ENCODE assay signal across 13 cellular contexts in the genomic region with DNA sequence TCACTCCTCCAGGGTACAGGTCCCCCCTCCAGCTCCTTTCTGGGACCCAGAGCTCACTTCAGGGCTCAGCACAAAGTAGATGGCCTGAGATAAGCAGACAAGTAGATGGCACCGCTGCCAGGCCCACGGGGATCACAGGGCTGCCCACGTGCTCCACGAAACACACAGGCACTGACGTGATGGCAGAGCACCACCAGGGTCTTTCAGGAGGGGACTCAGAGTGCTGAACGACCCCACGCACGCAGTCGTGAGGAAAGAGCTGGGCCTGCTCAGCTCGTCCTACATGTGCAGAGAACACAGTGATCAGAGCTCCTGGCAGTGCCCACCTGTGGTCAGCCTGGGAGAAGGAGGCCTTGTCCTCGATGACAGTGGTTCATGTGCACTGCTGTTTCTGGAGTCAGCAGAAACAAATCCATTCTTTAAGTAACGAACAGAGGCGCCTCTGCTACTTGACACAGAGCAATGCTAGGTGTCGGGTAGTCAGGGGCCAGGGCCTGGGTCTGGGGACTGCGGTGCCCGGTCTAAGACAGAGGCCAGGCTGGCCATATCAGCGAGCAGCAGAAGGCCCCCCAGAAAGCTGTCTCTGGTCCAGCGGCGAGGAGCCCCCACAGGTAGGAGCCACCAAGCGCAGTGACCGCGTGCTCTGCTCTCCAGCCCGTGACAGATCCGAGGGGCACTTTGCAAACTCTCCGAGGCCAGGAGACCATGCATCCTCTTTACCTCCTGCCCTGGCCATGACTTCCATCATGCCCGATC.
DNase-seq lines count a peak whose midpoint lies in the region; ATAC-seq, FAIRE-seq and TF ChIP-seq lines count a peak whose summit lies in the region.
"Had no signal": no experiment of that assay in that cellular context is flagged by ENCODE, and none has a peak within 500 bp of the region (broad histone marks: within the 10 kb centered on the region; RNA-seq: fewer than 3 reads in every experiment).

No MANE protein-coding gene starts in this region.

- no peak for TF ChIP-seq CTCF in H1 (IDR thresholded peaks at IDR 0.05; ENCODE audit: control extremely low read depth in 1 of 3, insufficient read depth in 1 of 3, low read depth in 1 of 3, low read length in 3 of 3)
- no peak for TF ChIP-seq CTCF in mesothelial cell of epicardium (IDR thresholded peaks at IDR 0.05; ENCODE audit: unreplicated experiment)
- TF ChIP-seq CTCF in suprapubic skin (IDR thresholded peaks at IDR 0.05): no peak
- TF ChIP-seq CTCF in CD14-positive monocyte (IDR thresholded peaks at IDR 0.05): no peak

- peaks cover 5% of the 10 kb centered on the region for H3K27me3 Mint-ChIP-seq in mesothelial cell of epicardium (ENCODE audit: low read depth)
- H3K27me3 Mint-ChIP-seq in CD14-positive monocyte (ENCODE audit: low read depth in 3 of 3): peaks cover 5 to 10% (median 10%) of the 10 kb centered on the region in 3 donors

- H3K4ac ChIP-seq in H1 (replicated peaks; ENCODE audit: insufficient read length, low read depth, low read length): no peak overlapping the region

- no peak for TF ChIP-seq EP300 in H1 (IDR thresholded peaks at IDR 0.05; ENCODE audit: borderline replicate concordance in 1 of 2, low read depth in 2 of 2, low read length in 2 of 2)
- TF ChIP-seq EP300 in suprapubic skin (IDR thresholded peaks at IDR 0.05): no peak

- H3K4me1 Mint-ChIP-seq in mesothelial cell of epicardium (peaks cover 12% of the 10 kb centered on the region), CD14-positive monocyte (peaks cover 39% of the 10 kb centered on the region)

- TF ChIP-seq POLR2A in H1 (IDR thresholded peaks at IDR 0.05; ENCODE audit: control extremely low read depth in 1 of 2, low read depth in 2 of 2, low read length in 2 of 2) (no peak), suprapubic skin (IDR thresholded peaks at IDR 0.05) (no peak)

- H3K18ac ChIP-seq in H1 (ENCODE audit: extremely low read depth, low read length): no peak overlapping the region

- H3K14ac ChIP-seq in H1 (ENCODE audit: insufficient read length): no peak overlapping the region

- FAIRE-seq in H1 (lab: Jason Lieb, UNC): no peak
- FAIRE-seq: RCC 7860 had no signal

- intact Hi-C loops in CD14-positive monocyte (cut with micrococcal nuclease): no loop called here

- H3K9me3 ChIP-seq in Karpas-422 (ENCODE audit: low read length): no peaks in the 10 kb centered on the region
- H3K9me3 ChIP-seq in H1 (ENCODE audit: insufficient read depth in 2 of 2, low read depth in 1 of 2, low read length in 1 of 2): no peaks in the 10 kb centered on the region
- no peaks in the 10 kb centered on the region for H3K9me3 ChIP-seq in suprapubic skin

- no peaks in the 10 kb centered on the region for H3K79me1 ChIP-seq in H1 (ENCODE audit: low read depth, low read length)

- H2BK20ac ChIP-seq in H1 (ENCODE audit: low read length): no peak overlapping the region

- H4K8ac ChIP-seq in H1 (ENCODE audit: extremely low read depth, insufficient read depth, low read length): no peak overlapping the region; the same call in 1 of the 2 replicates

- DNase-seq in Karpas-422: peak; percentile 19
- no peak for DNase-seq in H1 (ENCODE audit: low read depth in 1 of 2, low spot score in 2 of 2)
- DNase-seq in mesothelial cell of epicardium (ENCODE audit: low spot score in 2 of 2, unreplicated experiment in 2 of 2): peak; percentile 7 to 8
- DNase-seq in suprapubic skin (ENCODE audit: low spot score in 2 of 2): peak; percentile 32 to 72
- no peak for DNase-seq in CD14-positive monocyte (ENCODE audit: low spot score)
- no peak for DNase-seq in effector CD4-positive, alpha-beta T cell
- DNase-seq: EL, H7, NCI-H1417 treated with DMSO at 0.1 percent for 48 hours, NCI-H2029 had no signal

- no peaks in the 10 kb centered on the region for H3K9me2 ChIP-seq in Karpas-422 (replicated peaks; ENCODE audit: insufficient read depth, low read length)

- peak overlapping the region; percentile 28 for H4K91ac ChIP-seq in H1 (replicated peaks; ENCODE audit: insufficient read length, low read length)

- H3K4me2 ChIP-seq in Karpas-422 (ENCODE audit: low read depth, low read length, poor library complexity, severe bottlenecking): no peak overlapping the region
- H3K4me2 ChIP-seq in H1 (ENCODE audit: insufficient read depth in 1 of 2, low read depth in 2 of 2, low read length in 2 of 2): no peak overlapping the region

- no peak for TF ChIP-seq RAD21 in H1 (IDR thresholded peaks at IDR 0.05 in 1 of 2, conservative IDR thresholded peaks at IDR 0.05 in 1 of 2; ENCODE audit: low read depth in 2 of 2, low read length in 2 of 2)

- H3K23me2 ChIP-seq in H1 (ENCODE audit: low read depth, low read length): no peaks in the 10 kb centered on the region; the same call in 1 of the 2 replicates

- 92% methylated on average over 26 of the region's 26 CpGs; no CpG with 5 or more reads in 1 of the 2 experiments for WGBS in H1 (ENCODE audit: extremely low coverage in 1 of 2, insufficient coverage in 1 of 2, insufficient read length in 1 of 2, insufficient replicate concordance in 2 of 2, low coverage in 1 of 2, low lambda C conversion rate in 2 of 2, missing lambda C conversion rate in 1 of 2), 2 experiments
- 89% methylated on average over 21 of the region's 26 CpGs for WGBS in suprapubic skin

- no peak for ATAC-seq in HG03432 (IDR thresholded peaks at IDR 0.05; ENCODE audit: unreplicated experiment)

- no peak overlapping the region for H2AK5ac ChIP-seq in H1 (ENCODE audit: low read depth, low read length)

- H2AFZ ChIP-seq in Karpas-422 (ENCODE audit: low read length) (no peak overlapping the region), H1 (ENCODE audit: low read length) (no peak overlapping the region)

- no peak overlapping the region for H3K9ac ChIP-seq in Karpas-422 (ENCODE audit: low read length)
- H3K9ac ChIP-seq in H1 (replicated peaks in 1 of 4; ENCODE audit: extremely low read depth in 1 of 4, low read depth in 3 of 4, low read length in 3 of 4): no peak overlapping the region

- H3K4me3 Mint-ChIP-seq in mesothelial cell of epicardium (no peak overlapping the region), CD14-positive monocyte (no peak overlapping the region)
- H3K4me3 Mint-ChIP-seq: IgD-negative memory B cell had no signal

- no peak overlapping the region for H2BK120ac ChIP-seq in H1 (replicated peaks; ENCODE audit: low read depth, low read length)

- H2BK12ac ChIP-seq in H1 (ENCODE audit: low read depth, low read length): peak overlapping the region; percentile 84; the same call in 1 of the 2 replicates

- no peak overlapping the region for H2BK5ac ChIP-seq in H1 (ENCODE audit: low read depth, low read length)

- H3K27me3 ChIP-seq in Karpas-422 (ENCODE audit: low read length) (no peaks in the 10 kb centered on the region), H1 (replicated peaks in 1 of 4; ENCODE audit: control insufficient read depth in 3 of 4, extremely low read depth in 1 of 4, insufficient read depth in 3 of 4, low read length in 3 of 4) (no peaks in the 10 kb centered on the region), suprapubic skin (no peaks in the 10 kb centered on the region)

- POLR2A ChIA-PET in H1 (lab: Charles Lee; ENCODE audit: partially characterized antibody): interaction anchor here (1.1 kb wide), 1 partner anchor 25 kb away, joined by 3 read pairs; no protein-coding TSS in a partner anchor

- peak overlapping the region; percentile 81; the same call in 1 of the 2 replicates for H2BK15ac ChIP-seq in H1 (ENCODE audit: low read length)

- H3K27ac Mint-ChIP-seq in mesothelial cell of epicardium (no peak overlapping the region), CD14-positive monocyte (no peak overlapping the region)
- H3K27ac Mint-ChIP-seq: IgD-negative memory B cell had no signal

- no peaks in the 10 kb centered on the region for H3K79me2 ChIP-seq in Karpas-422 (ENCODE audit: low read length)
- H3K79me2 ChIP-seq in H1 (ENCODE audit: control insufficient read depth in 1 of 2, insufficient read depth in 2 of 2, low read length in 2 of 2): no peaks in the 10 kb centered on the region

- H4K5ac ChIP-seq in H1 (ENCODE audit: insufficient read length, low read depth, low read length): no peak overlapping the region

- H3K4me1 ChIP-seq in Karpas-422 (ENCODE audit: low read length) (peaks cover 5% of the 10 kb centered on the region; the same call in 1 of the 2 replicates), H1 (replicated peaks in 1 of 4; ENCODE audit: control insufficient read depth in 3 of 4, insufficient read depth in 4 of 4, low read length in 3 of 4) (peaks cover 0 to 13% (median 9%) of the 10 kb centered on the region in 4 experiments; a peak in 6 of 7 replicates), suprapubic skin (peaks cover 15% of the 10 kb centered on the region)

- H3K27ac ChIP-seq in Karpas-422 (ENCODE audit: low read length) (no peak overlapping the region), H1 (ENCODE audit: low read depth, low read length) (no peak overlapping the region), suprapubic skin (no peak overlapping the region)

- H4K20me1 ChIP-seq in Karpas-422 (ENCODE audit: insufficient read depth, low read depth, low read length): no peaks in the 10 kb centered on the region
- H4K20me1 ChIP-seq in H1 (replicated peaks in 1 of 2; ENCODE audit: control insufficient read depth in 1 of 2, insufficient read depth in 2 of 2, low read length in 2 of 2): no peaks in the 10 kb centered on the region

- H3K9me3 Mint-ChIP-seq in mesothelial cell of epicardium: no peaks in the 10 kb centered on the region
- H3K9me3 Mint-ChIP-seq in CD14-positive monocyte: no peaks in the 10 kb centered on the region
- H3K9me3 Mint-ChIP-seq: IgD-negative memory B cell had no signal

- no peaks in the 10 kb centered on the region for H3K36me3 ChIP-seq in Karpas-422 (ENCODE audit: insufficient read depth, low read length)
- H3K36me3 ChIP-seq in H1 (ENCODE audit: control insufficient read depth in 2 of 4, insufficient read depth in 4 of 4, low read length in 3 of 4): no peaks in the 10 kb centered on the region
- H3K36me3 ChIP-seq in suprapubic skin: no peaks in the 10 kb centered on the region

- H3K23ac ChIP-seq in H1 (ENCODE audit: insufficient read length): no peak overlapping the region

- no peak overlapping the region for H3K56ac ChIP-seq in H1 (replicated peaks; ENCODE audit: insufficient read length, low read depth, low read length)

- H3K4me3 ChIP-seq in Karpas-422 (ENCODE audit: low read length) (no peak overlapping the region), H1 (ENCODE audit: extremely low read depth in 1 of 4, insufficient read depth in 2 of 4, low read depth in 3 of 4, low read length in 4 of 4) (no peak overlapping the region), suprapubic skin (no peak overlapping the region)

- no peaks in the 10 kb centered on the region for H3K36me3 Mint-ChIP-seq in mesothelial cell of epicardium
- no peaks in the 10 kb centered on the region for H3K36me3 Mint-ChIP-seq in CD14-positive monocyte
- H3K36me3 Mint-ChIP-seq: IgD-negative memory B cell had no signal

- CTCF ChIA-PET in H1 (lab: Charles Lee; ENCODE audit: partially characterized antibody): interaction anchor here (0.9 to 5.7 kb wide), 14 partner anchors 23 to 204 kb away, joined by 3 to 30 read pairs (median 5); no protein-coding TSS in a partner anchor

TF ChIP-seq in H1, 55 proteins besides CTCF, POLR2A, EP300 and RAD21 (continues in another document):
- TF ChIP-seq JUN (IDR thresholded peaks at IDR 0.05; ENCODE audit: low read depth, low read length) (no peak), CEBPB (IDR thresholded peaks at IDR 0.05; ENCODE audit: low read depth, low read length) (no peak), ZNF274 (IDR thresholded peaks at IDR 0.05; ENCODE audit: borderline replicate concordance, extremely low read depth, low read length) (no peak)

Comparison
In these comparisons a context has a peak if more than half of its experiments do, and no peak if none do; other contexts are left out.
1. DNase-seq: peak in Karpas-422 (single experiment), mesothelial cell of epicardium (2 of 2) and suprapubic skin (2 of 2); none in H1 (0 of 2), CD14-positive monocyte (single experiment) and effector CD4-positive, alpha-beta T cell (single experiment).